ENCODE assay signal across 8 cellular contexts in genomic region chr11:62771144-62772021, GRCh38. TPM values are rescaled to one million over a fixed set of nuclear protein-coding genes. Genes with fewer than 3 reads are reported as not detected.
DNase-seq lines count a peak whose midpoint lies in the region; ATAC-seq and TF ChIP-seq lines count a peak whose summit lies in the region.

Gene TAF6L, plus strand, starts transcription at chr11:62771396. Its CDS starts 4,388 bp downstream, at chr11:62775784.

- H3K27me3 Mint-ChIP-seq in activated CD8-positive, alpha-beta memory T cell treated with anti-CD3 and anti-CD28 coated beads, Interleukin-2, amount 10 ng/mL, durations not matched to agents 7 days and 5 days: no peaks in the 10 kb centered on the region
- no peaks in the 10 kb centered on the region for H3K27me3 Mint-ChIP-seq in endodermal cell (ENCODE audit: insufficient read depth)

- ATAC-seq in activated CD8-positive, alpha-beta memory T cell treated with anti-CD3 and anti-CD28 coated beads, Interleukin-2, amount 10 ng/mL, durations not matched to agents 7 days and 5 days: peak; percentile 89

- CTCF ChIA-PET in activated CD8-positive, alpha-beta memory T cell treated with anti-CD3 and anti-CD28 coated beads, Interleukin-2, amount 10 ng/mL, durations not matched to agents 7 days and 5 days (lab: Charles Lee): interaction anchor here (0.7 to 20.9 kb wide), 15 partner anchors 10 to 347 kb away, joined by 3 to 242 read pairs (median 5); partner anchors contain the start of genes HNRNPUL2, LBHD1, POLR2G and SLC3A2

- H3K4me1 Mint-ChIP-seq in activated CD8-positive, alpha-beta memory T cell treated with anti-CD3 and anti-CD28 coated beads, Interleukin-2, amount 10 ng/mL, durations not matched to agents 7 days and 5 days: peaks cover 32% of the 10 kb centered on the region
- peaks cover 15% of the 10 kb centered on the region for H3K4me1 Mint-ChIP-seq in endodermal cell

- H3K36me3 Mint-ChIP-seq in activated CD8-positive, alpha-beta memory T cell treated with anti-CD3 and anti-CD28 coated beads, Interleukin-2, amount 10 ng/mL, durations not matched to agents 7 days and 5 days: peaks cover 11% of the 10 kb centered on the region
- H3K36me3 Mint-ChIP-seq in endodermal cell (ENCODE audit: low read depth): peaks cover 32% of the 10 kb centered on the region

- TF ChIP-seq CTCF in GM20000 (IDR thresholded peaks at IDR 0.05; ENCODE audit: extremely low read depth, missing control alignments) (no peak), endodermal cell (conservative IDR thresholded peaks at IDR 0.05) (no peak)

- peak within 1 kb of the TSS; percentile 98 for H3K4me3 ChIP-seq in endodermal cell (ENCODE audit: low read length)

- no peaks in the 10 kb centered on the region for H3K27me3 ChIP-seq in endodermal cell (ENCODE audit: control insufficient read depth, insufficient read depth, low read length, poor library complexity, severe bottlenecking)

- DNase-seq in COLO668 (lab: John Stamatoyannopoulos, UW; ENCODE audit: unreplicated experiment) (peak; percentile 96), GM20000 (ENCODE audit: low spot score) (peak; percentile 89), HT-29 (ENCODE audit: low spot score) (peak; percentile 100), NOMO-1 treated with dmso at 0.1 percent for 144 hours (lab: John Stamatoyannopoulos, UW; ENCODE audit: unreplicated experiment) (peak; percentile 91), endodermal cell (peak; percentile 99), mesenteric fat pad (ENCODE audit: low spot score) (peak; percentile 98)
- peak; percentile 97 for DNase-seq in activated CD8-positive, alpha-beta memory T cell treated with anti-CD3 and anti-CD28 coated beads, Interleukin-2, amount 10 ng/mL, durations not matched to agents 7 days and 5 days
- DNase-seq in stimulated activated CD8-positive, alpha-beta memory T cell treated with anti-CD3 and anti-CD28 coated beads, Interleukin-15, amount 100 ng/mL, for 24 hours (ENCODE audit: low read depth): peak; percentile 79

- peak within 1 kb of the TSS; percentile 88 for H3K4me3 Mint-ChIP-seq in activated CD8-positive, alpha-beta memory T cell treated with anti-CD3 and anti-CD28 coated beads, Interleukin-2, amount 10 ng/mL, durations not matched to agents 7 days and 5 days
- H3K4me3 Mint-ChIP-seq in endodermal cell: peak within 1 kb of the TSS; percentile 85

- peak within 1 kb of the TSS; percentile 95 for H3K27ac ChIP-seq in endodermal cell (ENCODE audit: low read depth, low read length)

- H3K4me1 ChIP-seq in endodermal cell (ENCODE audit: control insufficient read depth, insufficient read depth, low read length): no peaks in the 10 kb centered on the region

- H3K9ac ChIP-seq in endodermal cell (ENCODE audit: extremely low read depth, low read length, poor library complexity, severe bottlenecking): peak within 1 kb of the TSS; percentile 71

- 1% methylated on average over 19 to 57 of the region's 60 CpGs for WGBS in endodermal cell (ENCODE audit: insufficient coverage in 1 of 2, insufficient read length in 1 of 2), 2 experiments

- H3K9me3 ChIP-seq in endodermal cell (ENCODE audit: control insufficient read depth, low read length): no peaks in the 10 kb centered on the region

- H3K36me3 ChIP-seq in endodermal cell (ENCODE audit: control insufficient read depth, insufficient read depth, low read length): peaks cover 19% of the 10 kb centered on the region

- H3K27ac Mint-ChIP-seq in activated CD8-positive, alpha-beta memory T cell treated with anti-CD3 and anti-CD28 coated beads, Interleukin-2, amount 10 ng/mL, durations not matched to agents 7 days and 5 days: peak within 1 kb of the TSS; percentile 95
- H3K27ac Mint-ChIP-seq in endodermal cell: peak within 1 kb of the TSS; percentile 95

- no peaks in the 10 kb centered on the region for H3K9me3 Mint-ChIP-seq in activated CD8-positive, alpha-beta memory T cell treated with anti-CD3 and anti-CD28 coated beads, Interleukin-2, amount 10 ng/mL, durations not matched to agents 7 days and 5 days (ENCODE audit: low read depth)
- no peaks in the 10 kb centered on the region for H3K9me3 Mint-ChIP-seq in endodermal cell

RNA-seq across cellular contexts. Expression of gene TAF6L, which starts in this region (rescaled TPM):
- total RNA-seq in HT-29 (2014; rRNA removed; shearing (Covaris generic)): 57.9 and 71.7 TPM in 2 replicates
- 10 to 100 TPM; 23.5 to 25.0 TPM for total RNA-seq in activated CD8-positive, alpha-beta memory T cell treated with anti-CD3 and anti-CD28 coated beads, Interleukin-2, amount 10 ng/mL, durations not matched to agents 7 days and 5 days
- total RNA-seq in endodermal cell: 10 to 100 TPM; 37.4 to 41.7 TPM
- 31.8 TPM for polyA plus RNA-seq in endodermal cell (2013, experiment 1 of 2)
- polyA plus RNA-seq in endodermal cell (2013, experiment 2 of 2): 29.4 TPM
- total RNA-seq in mesenteric fat pad: 22.3 TPM

Comparison
In these comparisons a context has a peak if more than half of its experiments do, and no peak if none do; other contexts are left out.
1. Peak in every context shown above with its lines: DNase-seq, ATAC-seq, H3K4me3 ChIP-seq and H3K27ac ChIP-seq.